In the genomic region with DNA sequence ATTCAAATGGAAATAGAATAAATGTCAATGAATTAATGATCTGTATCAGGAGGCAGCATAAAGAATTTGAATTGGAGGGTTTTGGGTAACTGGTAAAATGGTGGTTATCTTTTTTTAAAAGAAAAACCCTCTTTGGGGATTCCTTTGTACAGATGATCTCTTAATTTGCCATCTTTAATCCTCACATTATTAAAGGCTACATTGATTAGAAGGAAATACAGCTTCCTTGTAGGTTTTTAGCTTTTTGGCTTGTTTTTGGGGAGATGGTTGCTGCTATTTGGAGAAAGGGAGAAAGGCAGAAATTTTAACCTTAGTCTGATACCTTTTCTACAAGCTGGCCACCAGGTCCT, we compare ENCODE assay signal across 8 cellular contexts. TPM values are rescaled to one million over a fixed set of nuclear protein-coding genes. Genes with fewer than 3 reads are reported as not detected.
DNase-seq lines count a peak whose midpoint lies in the region; ATAC-seq and TF ChIP-seq lines count a peak whose summit lies in the region.

No MANE protein-coding gene starts in this region.

- H3K27ac ChIP-seq in cardiac muscle cell (peak overlapping the region; percentile 86), body of pancreas (peak overlapping the region in 3 of 4 donors; percentile 78 to 90 (median 89)), urinary bladder (ENCODE audit: low read depth) (no peak overlapping the region)

- H3K27ac Mint-ChIP-seq in mesothelial cell of epicardium, result peak overlapping the region; percentile 99

- intact Hi-C loops in cardiac septum (cut with DNase I) (loop anchor here (5.0 kb wide), 3 partner anchors 37 to 77 kb away; no protein-coding TSS in a partner anchor), body of pancreas (cut with DNase I) (no loop called here)

- no peaks in the 10 kb centered on the region for H3K27me3 Mint-ChIP-seq in mesothelial cell of epicardium (ENCODE audit: low read depth)

- H3K4me1 ChIP-seq in cardiac muscle cell (ENCODE audit: low read depth), result peaks cover 20% of the 10 kb centered on the region
- H3K4me1 ChIP-seq in body of pancreas, result peaks cover 25% of the 10 kb centered on the region
- no peaks in the 10 kb centered on the region for H3K4me1 ChIP-seq in urinary bladder (ENCODE audit: insufficient read depth)

- ATAC-seq in body of pancreas, result no peak
- ATAC-seq in HG03432 (IDR thresholded peaks at IDR 0.05; ENCODE audit: unreplicated experiment), result no peak

- H3K4me3 ChIP-seq in cardiac muscle cell, result peak overlapping the region; percentile 65
- peak overlapping the region in 1 of 2 donors; percentile 65 for H3K4me3 ChIP-seq in body of pancreas
- peak overlapping the region; percentile 71 for H3K4me3 ChIP-seq in urinary bladder (ENCODE audit: low read depth, low read length)

- H3K36me3 ChIP-seq in cardiac muscle cell (no peaks in the 10 kb centered on the region), body of pancreas (replicated peaks in 1 of 2; ENCODE audit: insufficient read depth in 1 of 2, low read depth in 2 of 2) (no peaks in the 10 kb centered on the region), urinary bladder (ENCODE audit: insufficient read depth) (no peaks in the 10 kb centered on the region)

- peak overlapping the region; percentile 92 for H3K4me3 Mint-ChIP-seq in mesothelial cell of epicardium

- H3K4me1 Mint-ChIP-seq in mesothelial cell of epicardium, result peaks cover 25% of the 10 kb centered on the region

- TF ChIP-seq CTCF in cardiac muscle cell (IDR thresholded peaks at IDR 0.05; ENCODE audit: low read depth, low read length) (no peak), body of pancreas (IDR thresholded peaks at IDR 0.05) (no peak), mesothelial cell of epicardium (IDR thresholded peaks at IDR 0.05; ENCODE audit: unreplicated experiment) (no peak)

- H3K27me3 ChIP-seq in cardiac muscle cell (no peaks in the 10 kb centered on the region), body of pancreas (no peaks in the 10 kb centered on the region)

- DNase-seq in cardiac muscle cell (ENCODE audit: low read depth in 1 of 2, low spot score in 1 of 2) (no peak), cardiac septum (ENCODE audit: low spot score) (no peak), body of pancreas (no peak), mesothelial cell of epicardium (ENCODE audit: low spot score in 2 of 2, unreplicated experiment in 2 of 2) (no peak), DMS79 treated with DMSO at 0.1 percent for 48 hours (lab: John Stamatoyannopoulos, UW) (no peak), RKO (ENCODE audit: low spot score) (no peak)

- H3K9me3 ChIP-seq in cardiac muscle cell (ENCODE audit: low read depth), result no peaks in the 10 kb centered on the region
- H3K9me3 ChIP-seq in body of pancreas, result no peaks in the 10 kb centered on the region

- no peaks in the 10 kb centered on the region for H3K36me3 Mint-ChIP-seq in mesothelial cell of epicardium

- no peak for TF ChIP-seq POLR2A in body of pancreas (IDR thresholded peaks at IDR 0.05)

- H3K9me3 Mint-ChIP-seq in mesothelial cell of epicardium, result peaks cover 2% of the 10 kb centered on the region

RNA-seq across cellular contexts. Expression of a gene that starts 0.6 kb away (rescaled TPM):
- 20.3 and 22.3 TPM in 2 replicates for total RNA-seq in cardiac muscle cell
- 31.0 and 31.9 TPM in 2 replicates for polyA plus RNA-seq in cardiac muscle cell
- 164 TPM for total RNA-seq in cardiac septum
- total RNA-seq in body of pancreas, result 10 to 100 TPM; 11.7 to 11.9 TPM
- total RNA-seq in mesothelial cell of epicardium, result 15.8 to 19.6 TPM (median 17.1 TPM) in 3 replicates
- 21.7 TPM for total RNA-seq in urinary bladder
- polyA plus RNA-seq in urinary bladder, result 42.0 TPM
